Comparison of ENCODE assay signal across 8 cellular contexts in the genomic region with DNA sequence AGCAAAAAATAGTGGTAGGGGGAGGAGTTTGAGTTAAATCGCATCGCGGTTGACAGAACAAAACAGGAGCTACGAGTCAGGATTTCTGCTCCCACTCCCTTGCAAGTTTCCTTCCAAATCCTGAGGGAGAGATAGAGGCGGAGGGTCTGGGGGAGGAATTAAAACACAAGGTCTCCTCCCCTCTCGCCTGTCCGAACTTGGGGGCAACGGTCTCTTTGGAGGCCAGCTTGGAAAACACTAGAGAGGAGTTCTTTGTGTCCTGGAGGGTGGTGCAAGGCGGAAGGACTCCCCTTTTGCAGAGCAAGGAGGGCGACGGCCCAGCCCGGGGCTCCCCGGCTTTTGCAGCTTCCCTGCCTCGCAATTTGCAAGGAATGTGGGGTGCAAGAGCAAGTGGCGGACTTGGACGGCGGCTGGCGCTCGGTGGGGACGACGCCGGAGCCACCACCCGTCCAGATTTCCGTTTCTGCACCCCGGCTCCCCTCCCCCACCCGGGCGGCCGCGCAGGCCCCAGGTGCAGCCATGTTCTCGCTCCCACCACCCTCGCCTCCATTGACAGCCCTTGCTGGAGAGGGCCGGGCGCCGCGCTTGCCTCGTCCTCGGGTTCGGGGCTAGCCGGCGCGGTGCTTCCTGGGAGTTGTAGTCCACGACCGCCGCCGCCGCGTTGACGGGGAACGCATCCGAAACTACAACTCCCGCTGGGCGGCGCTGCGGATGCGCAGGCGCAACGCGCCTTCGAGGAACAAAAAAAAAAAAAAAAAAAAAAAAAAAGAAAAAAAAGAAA. TPM values are rescaled to one million over a fixed set of nuclear protein-coding genes. Genes with fewer than 3 reads are reported as not detected.
DNase-seq lines count a peak whose midpoint lies in the region; ATAC-seq and TF ChIP-seq lines count a peak whose summit lies in the region.

No MANE protein-coding gene starts in this region.

- 0% methylated on average over 11 to 59 of the region's 59 CpGs for WGBS in endodermal cell (ENCODE audit: insufficient coverage in 1 of 2, insufficient read length in 1 of 2), 2 experiments

- H3K9me3 ChIP-seq in HUES48 (ENCODE audit: control insufficient read depth, insufficient read depth, low read length) (no peaks in the 10 kb centered on the region), endodermal cell (ENCODE audit: control insufficient read depth, low read length) (no peaks in the 10 kb centered on the region)

- H3K27ac Mint-ChIP-seq in endodermal cell (peak overlapping the region; percentile 99), mesothelial cell of epicardium (peak overlapping the region; percentile 98)

- H3K4me1 Mint-ChIP-seq in endodermal cell (peaks cover 40% of the 10 kb centered on the region), mesothelial cell of epicardium (peaks cover 44% of the 10 kb centered on the region)

- H3K36me3 ChIP-seq in HUES48 (ENCODE audit: control insufficient read depth, insufficient read depth, low read length): no peaks in the 10 kb centered on the region
- peaks cover 6% of the 10 kb centered on the region for H3K36me3 ChIP-seq in endodermal cell (ENCODE audit: control insufficient read depth, insufficient read depth, low read length)

- H3K9me3 Mint-ChIP-seq in endodermal cell (no peaks in the 10 kb centered on the region), mesothelial cell of epicardium (no peaks in the 10 kb centered on the region)

- TF ChIP-seq CTCF in endodermal cell (conservative IDR thresholded peaks at IDR 0.05): no peak
- no peak for TF ChIP-seq CTCF in mesothelial cell of epicardium (IDR thresholded peaks at IDR 0.05; ENCODE audit: unreplicated experiment)

- peak; percentile 49 for ATAC-seq in GM21390 (IDR thresholded peaks at IDR 0.05; ENCODE audit: unreplicated experiment)

- H3K4me3 ChIP-seq in HUES48 (ENCODE audit: low read depth, low read length) (peak overlapping the region; percentile 81), endodermal cell (ENCODE audit: low read length) (peak overlapping the region; percentile 93)

- peak overlapping the region; percentile 100 for H3K27ac ChIP-seq in HUES48 (ENCODE audit: low read depth, low read length)
- peak overlapping the region; percentile 99 for H3K27ac ChIP-seq in endodermal cell (ENCODE audit: low read depth, low read length)

- H3K27me3 Mint-ChIP-seq in endodermal cell (ENCODE audit: insufficient read depth): no peaks in the 10 kb centered on the region
- H3K27me3 Mint-ChIP-seq in mesothelial cell of epicardium (ENCODE audit: low read depth): no peaks in the 10 kb centered on the region

- H3K27me3 ChIP-seq in HUES48 (ENCODE audit: control insufficient read depth, insufficient read depth, low read length): no peaks in the 10 kb centered on the region
- H3K27me3 ChIP-seq in endodermal cell (ENCODE audit: control insufficient read depth, insufficient read depth, low read length, poor library complexity, severe bottlenecking): no peaks in the 10 kb centered on the region

- H3K36me3 Mint-ChIP-seq in endodermal cell (ENCODE audit: low read depth) (peaks cover 24% of the 10 kb centered on the region), mesothelial cell of epicardium (peaks cover 1% of the 10 kb centered on the region)

- H3K4me3 Mint-ChIP-seq in endodermal cell: peak overlapping the region; percentile 82
- H3K4me3 Mint-ChIP-seq in mesothelial cell of epicardium: peak overlapping the region; percentile 85

- DNase-seq in D341Med (ENCODE audit: low spot score) (peak; percentile 93), NOMO-1 treated with dmso at 0.1 percent for 144 hours (lab: John Stamatoyannopoulos, UW; ENCODE audit: unreplicated experiment) (peak; percentile 100), endodermal cell (peak; percentile 99), mesothelial cell of epicardium (ENCODE audit: low spot score in 2 of 2, unreplicated experiment in 2 of 2) (peak; percentile 98 to 99)
- peak; percentile 93 for DNase-seq in activated CD8-positive, alpha-beta memory T cell treated with anti-CD3 and anti-CD28 coated beads, Interleukin-2, amount 50 U/mL, for 24 hours (ENCODE audit: extremely low read depth)
- DNase-seq in stimulated activated CD8-positive, alpha-beta memory T cell treated with anti-CD3 and anti-CD28 coated beads, Interleukin-15, amount 100 ng/mL, for 24 hours (ENCODE audit: low read depth): peak; percentile 93

- peaks cover 30% of the 10 kb centered on the region for H3K4me1 ChIP-seq in HUES48 (ENCODE audit: control insufficient read depth, insufficient read depth, low read length)
- H3K4me1 ChIP-seq in endodermal cell (ENCODE audit: control insufficient read depth, insufficient read depth, low read length): no peaks in the 10 kb centered on the region

- H3K9ac ChIP-seq in HUES48 (ENCODE audit: low read depth, low read length) (peak overlapping the region; percentile 96), endodermal cell (ENCODE audit: extremely low read depth, low read length, poor library complexity, severe bottlenecking) (peak overlapping the region; percentile 94)

RNA-seq across cellular contexts. Expression of gene GTF2I, which starts 0.4 kb away (rescaled TPM):
- total RNA-seq in endodermal cell (100 to 1,000 TPM; 391 to 519 TPM), mesothelial cell of epicardium (433 to 438 TPM (median 435 TPM) in 3 replicates)
- polyA plus RNA-seq in endodermal cell (2013, experiment 1 of 2): 303 TPM
- polyA plus RNA-seq in endodermal cell (2013, experiment 2 of 2): 266 TPM

Comparison
In these comparisons a context has a peak if more than half of its experiments do, and no peak if none do; other contexts are left out.
1. Peak in every context shown above with its lines: DNase-seq, ATAC-seq, H3K4me3 ChIP-seq and H3K27ac ChIP-seq.